Comparison of ENCODE assay signal across 10 cellular contexts in genomic region chr10:62053860-62054259, GRCh38.
DNase-seq lines count a peak whose midpoint lies in the region; ATAC-seq, FAIRE-seq and TF ChIP-seq lines count a peak whose summit lies in the region.
"Had no signal": no experiment of that assay in that cellular context is flagged by ENCODE, and none has a peak within 500 bp of the region (broad histone marks: within the 10 kb centered on the region; RNA-seq: fewer than 3 reads in every experiment).

No MANE protein-coding gene starts in this region.

- no peak for TF ChIP-seq EP300 in HepG2 (IDR thresholded peaks at IDR 0.05; ENCODE audit: low read depth in 2 of 2, low read length in 2 of 2)
- TF ChIP-seq EP300 in HepG2 (CRISPR knock-in tag; IDR thresholded peaks at IDR 0.05; ENCODE audit: borderline replicate concordance): no peak

- H2AFZ ChIP-seq in HepG2 (ENCODE audit: low read length) (no peak overlapping the region), PC-3 (ENCODE audit: low read length) (no peak overlapping the region)

- H3K36me3 Mint-ChIP-seq in activated CD8-positive, alpha-beta T cell treated with anti-CD3 and anti-CD28 coated beads, Interleukin-2, amount 10 ng/mL, durations not matched to agents 7 days and 5 days (ENCODE audit: low read depth): peaks cover 86% of the 10 kb centered on the region

- H3K9ac ChIP-seq in HepG2 (ENCODE audit: insufficient read depth, low read depth, low read length): no peak overlapping the region
- H3K9ac ChIP-seq in mucosa of rectum (ENCODE audit: low read depth in 1 of 2, low read length in 2 of 2): no peak overlapping the region
- H3K9ac ChIP-seq in PC-3 (ENCODE audit: low read length): no peak overlapping the region

- POLR2A ChIA-PET in HepG2 (lab: Yijun Ruan, JAX): interaction anchor here (1.0 to 3.5 kb wide), 3 partner anchors 15 to 151 kb away, joined by 3 to 9 read pairs (median 3); no protein-coding TSS in a partner anchor
- POLR2A ChIA-PET in activated CD8-positive, alpha-beta T cell treated with anti-CD3 and anti-CD28 coated beads, Interleukin-2, amount 10 ng/mL, durations not matched to agents 7 days and 5 days (lab: Charles Lee): interaction anchor here (1.0 to 2.6 kb wide), 10 partner anchors 8 to 155 kb away, joined by 3 to 12 read pairs (median 4); partner anchors contain the start of gene ARID5B
- POLR2A ChIA-PET in PC-3 (lab: Charles Lee; ENCODE audit: unreplicated experiment): interaction anchor here (0.7 kb wide), 1 partner anchor 889 kb away, joined by 3 read pairs; no protein-coding TSS in a partner anchor

- H4K20me1 ChIP-seq in HepG2 (ENCODE audit: insufficient read depth, low read length) (peaks cover 26% of the 10 kb centered on the region), PC-3 (ENCODE audit: low read length) (no peaks in the 10 kb centered on the region)

- CTCF ChIA-PET in HepG2 (lab: Yijun Ruan, JAX; ENCODE audit: low intra/inter-chr PET ratio, low total read pairs): no interaction called here
- CTCF ChIA-PET in activated CD8-positive, alpha-beta T cell treated with anti-CD3 and anti-CD28 coated beads, Interleukin-2, amount 10 ng/mL, durations not matched to agents 7 days and 5 days (lab: Charles Lee): interaction anchor here (0.9 to 5.4 kb wide), 8 partner anchors 8 to 191 kb away, joined by 3 to 41 read pairs (median 6); no protein-coding TSS in a partner anchor
- CTCF ChIA-PET in PC-3 (lab: Charles Lee): no interaction called here

- H3K36me3 ChIP-seq in HepG2 (replicated peaks in 1 of 2; ENCODE audit: control insufficient read depth in 1 of 2, insufficient read depth in 2 of 2, low read length in 2 of 2): peaks cover 19 to 54% of the 10 kb centered on the region in 2 experiments
- peaks cover 0 to 8% (median 0%) of the 10 kb centered on the region in 4 donors for H3K36me3 ChIP-seq in right lobe of liver
- peaks cover 13 to 16% of the 10 kb centered on the region in 2 donors for H3K36me3 ChIP-seq in mucosa of rectum (ENCODE audit: control insufficient read depth in 2 of 2, insufficient read depth in 2 of 2, low read length in 2 of 2)
- H3K36me3 ChIP-seq in PC-3 (ENCODE audit: low read depth, low read length): peaks cover 34% of the 10 kb centered on the region

- H3K4me1 ChIP-seq in HepG2 (ENCODE audit: insufficient read depth, low read length) (peaks cover 86% of the 10 kb centered on the region), right lobe of liver (peaks cover 0 to 22% (median 9%) of the 10 kb centered on the region in 4 donors), mucosa of rectum (ENCODE audit: control insufficient read depth in 2 of 2, insufficient read depth in 2 of 2, low read length in 2 of 2) (peaks cover 11 to 32% of the 10 kb centered on the region in 2 donors), PC-3 (ENCODE audit: insufficient read depth, low read length) (peaks cover 40% of the 10 kb centered on the region)

- BruUV-seq in HepG2 (replicated peaks; lab: Mats Ljungman, UMichigan): no TSS peak
- no TSS peak for BruUV-seq in PC-3 (replicated peaks; lab: Mats Ljungman, UMichigan)

- DNase-seq in HepG2 (ENCODE audit: low spot score): no peak
- no peak for DNase-seq in right lobe of liver
- no peak for DNase-seq in activated CD8-positive, alpha-beta T cell treated with anti-CD3 and anti-CD28 coated beads, Interleukin-2, amount 10 ng/mL, durations not matched to agents 7 days and 5 days
- DNase-seq in GM19238 (ENCODE audit: insufficient read length, low spot score): no peak
- no peak for DNase-seq in NCI-H1436 (lab: John Stamatoyannopoulos, UW)
- no peak for DNase-seq in PC-3
- no peak for DNase-seq in hepatic stellate cell (ENCODE audit: low spot score)
- DNase-seq: NCI-H2171 treated with DMSO at 0.1 percent for 48 hours had no signal

- no peak for FAIRE-seq in HepG2 (lab: Jason Lieb, UNC)
- FAIRE-seq: D721Med had no signal

- H3K27ac ChIP-seq in HepG2 (ENCODE audit: extremely low read length, insufficient read depth, low read length): no peak overlapping the region
- peak overlapping the region in 1 of 3 donors; percentile 3 for H3K27ac ChIP-seq in right lobe of liver
- peak overlapping the region; percentile 11 to 19 for H3K27ac ChIP-seq in mucosa of rectum (ENCODE audit: low read depth in 2 of 2, low read length in 2 of 2)
- no peak overlapping the region for H3K27ac ChIP-seq in PC-3 (ENCODE audit: low read length)

- H3K27me3 Mint-ChIP-seq in activated CD8-positive, alpha-beta T cell treated with anti-CD3 and anti-CD28 coated beads, Interleukin-2, amount 10 ng/mL, durations not matched to agents 7 days and 5 days (ENCODE audit: low read depth): no peaks in the 10 kb centered on the region

- H3K4me3 ChIP-seq in HepG2 (replicated peaks in 1 of 3; ENCODE audit: insufficient read depth in 1 of 3, low read depth in 2 of 3, low read length in 3 of 3) (no peak overlapping the region), right lobe of liver (no peak overlapping the region), mucosa of rectum (ENCODE audit: low read length in 2 of 2) (no peak overlapping the region), PC-3 (ENCODE audit: low read length) (no peak overlapping the region)

- H3K4me2 ChIP-seq in HepG2 (ENCODE audit: low read depth, low read length): peak overlapping the region; percentile 43
- H3K4me2 ChIP-seq in PC-3 (ENCODE audit: low read length): no peak overlapping the region

- H3K9me3 ChIP-seq in HepG2 (ENCODE audit: low read length) (no peaks in the 10 kb centered on the region), right lobe of liver (no peaks in the 10 kb centered on the region), mucosa of rectum (ENCODE audit: control insufficient read depth in 2 of 2, low read length in 2 of 2) (no peaks in the 10 kb centered on the region), PC-3 (ENCODE audit: low read length) (no peaks in the 10 kb centered on the region)

- WGBS in HepG2 (ENCODE audit: low lambda C conversion rate): 71% methylated on average over 2 of the region's 2 CpGs
- WGBS in right lobe of liver (ENCODE audit: insufficient coverage, low coverage, low lambda C conversion rate, missing lambda C conversion rate): 36% methylated on average over 2 of the region's 2 CpGs

- no peaks in the 10 kb centered on the region for H3F3A ChIP-seq in PC-3 (ENCODE audit: low read length, unreplicated experiment)

- peaks cover 7% of the 10 kb centered on the region for H3K9me3 Mint-ChIP-seq in activated CD8-positive, alpha-beta T cell treated with anti-CD3 and anti-CD28 coated beads, Interleukin-2, amount 10 ng/mL, durations not matched to agents 7 days and 5 days (ENCODE audit: insufficient read depth)

- no peak for TF ChIP-seq CTCF in HepG2 (CRISPR knock-in tag; IDR thresholded peaks at IDR 0.05)
- no peak for TF ChIP-seq CTCF in right lobe of liver (IDR thresholded peaks at IDR 0.05)
- no peak for TF ChIP-seq CTCF in PC-3 (conservative IDR thresholded peaks at IDR 0.05; ENCODE audit: low read depth, low read length)

- in situ Hi-C loops in HepG2 (cut with HindIII; ENCODE audit: extremely low pct_ligation_motif_present, low pct_unique_long_range_greater_than_20kb): no loop called here

- peaks cover 84% of the 10 kb centered on the region for H3K4me1 Mint-ChIP-seq in activated CD8-positive, alpha-beta T cell treated with anti-CD3 and anti-CD28 coated beads, Interleukin-2, amount 10 ng/mL, durations not matched to agents 7 days and 5 days (ENCODE audit: low read depth)

- H3K79me2 ChIP-seq in HepG2 (ENCODE audit: insufficient read depth, low read length) (peaks cover 77% of the 10 kb centered on the region), PC-3 (ENCODE audit: low read length) (peaks cover 42% of the 10 kb centered on the region)

- TF ChIP-seq POLR2A in HepG2 (IDR thresholded peaks at IDR 0.05; ENCODE audit: insufficient read depth in 1 of 2, low read depth in 2 of 2, low read length in 2 of 2): no peak
- no peak for TF ChIP-seq POLR2A in right lobe of liver (IDR thresholded peaks at IDR 0.05)

- intact Hi-C loops in HepG2 (cut with micrococcal nuclease; ENCODE audit: unreplicated experiment): no loop called here
- intact Hi-C loops in right lobe of liver (cut with DNase I): no loop called here
- intact Hi-C loops in PC-3 (cut with micrococcal nuclease): no loop called here

- no peak for TF ChIP-seq RAD21 in HepG2 (CRISPR knock-in tag; IDR thresholded peaks at IDR 0.05)

- H3K4me3 Mint-ChIP-seq in activated CD8-positive, alpha-beta T cell treated with anti-CD3 and anti-CD28 coated beads, Interleukin-2, amount 10 ng/mL, durations not matched to agents 7 days and 5 days: peak overlapping the region; percentile 8

- ATAC-seq in HepG2 (no peak), right lobe of liver (no peak), PC-3 (no peak)
- ATAC-seq in activated CD8-positive, alpha-beta T cell treated with anti-CD3 and anti-CD28 coated beads, Interleukin-2, amount 10 ng/mL, durations not matched to agents 7 days and 5 days: no peak

- H3K27ac Mint-ChIP-seq in activated CD8-positive, alpha-beta T cell treated with anti-CD3 and anti-CD28 coated beads, Interleukin-2, amount 10 ng/mL, durations not matched to agents 7 days and 5 days: peak overlapping the region; percentile 70

- H3K27me3 ChIP-seq in HepG2 (ENCODE audit: control insufficient read depth in 1 of 2, insufficient read depth in 2 of 2, low read length in 2 of 2) (no peaks in the 10 kb centered on the region; a peak in 1 of 5 replicates), right lobe of liver (no peaks in the 10 kb centered on the region), mucosa of rectum (ENCODE audit: control insufficient read depth in 2 of 2, insufficient read depth in 2 of 2, low read length in 2 of 2) (no peaks in the 10 kb centered on the region), PC-3 (ENCODE audit: low read length) (no peaks in the 10 kb centered on the region)

- H3K9me2 ChIP-seq in PC-3 (replicated peaks; ENCODE audit: low read length): no peaks in the 10 kb centered on the region

TF ChIP-seq in HepG2, 621 proteins besides CTCF, POLR2A, EP300 and RAD21 (continues in another document):
- TF ChIP-seq U2AF1 (optimal IDR thresholded peaks at IDR 0.05; ENCODE audit: low read depth, low read length): no peak

Comparison
In these comparisons a context has a peak if more than half of its experiments do, and no peak if none do; other contexts are left out.
1. H3K27ac ChIP-seq: peak in mucosa of rectum (2 of 2); none in HepG2 (single experiment) and PC-3 (single experiment).